In the genomic region with DNA sequence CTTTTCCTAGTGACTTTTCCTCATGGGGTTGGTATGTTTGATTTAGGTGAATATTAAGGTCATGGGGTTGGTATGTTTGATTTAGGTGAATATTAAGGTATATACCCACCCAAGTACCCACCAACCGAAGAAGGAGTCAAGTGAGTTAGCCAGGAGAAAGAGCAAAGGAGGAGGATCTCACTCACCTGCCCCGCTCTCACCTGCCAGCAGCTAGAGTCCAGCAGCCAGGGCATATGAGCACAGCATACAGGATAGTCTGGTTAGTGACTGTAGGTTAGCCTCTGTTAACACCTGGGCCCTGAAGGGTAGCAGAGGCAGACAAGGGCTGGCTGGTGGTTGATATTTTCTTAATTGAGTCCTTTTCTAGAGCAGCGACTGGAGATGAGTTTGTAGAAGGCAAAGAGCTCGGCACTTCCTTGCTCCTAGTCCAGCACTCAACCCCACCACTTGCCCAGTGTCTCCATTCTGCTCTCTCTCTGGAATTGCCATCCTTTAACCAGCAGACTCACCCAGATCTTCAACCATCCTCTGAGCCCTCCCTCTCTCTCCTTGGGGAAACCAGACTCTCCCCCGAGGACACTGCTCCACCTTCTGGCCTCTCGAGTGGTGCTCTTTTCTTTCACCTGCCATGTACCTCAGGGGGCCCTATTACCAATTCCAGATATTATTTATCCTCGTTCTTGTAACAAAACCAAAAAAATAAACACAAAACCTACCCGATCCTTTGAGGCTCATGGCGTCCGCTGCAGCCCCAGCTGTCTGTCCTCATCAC, we compare ENCODE assay signal across 27 cellular contexts.
"Had no signal": no experiment of that assay in that cellular context is flagged by ENCODE, and none has a peak within 500 bp of the region (broad histone marks: within the 10 kb centered on the region; RNA-seq: fewer than 3 reads in every experiment).

No MANE protein-coding gene starts in this region.

- H3K4me1 ChIP-seq: adrenal gland, ascending aorta, lower lobe of right lung, testis, transverse colon had no signal

- H3K4me2 ChIP-seq: hepatocyte had no signal

- ATAC-seq: effector memory CD8-positive, alpha-beta T cell; gastroesophageal sphincter; left lobe of liver; lower lobe of right lung; sciatic nerve; stimulated activated naive CD8-positive, alpha-beta T cell treated with anti-CD3 and anti-CD28 coated beads, Interleukin-15, Interleukin-2, amounts not matched to agents 100 U/mL and 50 U/mL, for 24 hours had no signal

- FAIRE-seq: endothelial cell of umbilical vein had no signal

- H3K4me3 ChIP-seq: adrenal gland, ascending aorta, cardiac muscle cell, coronary artery, dorsolateral prefrontal cortex, gastroesophageal sphincter, hepatocyte, lower lobe of right lung, skin epidermis, testis, transverse colon had no signal

- DNase-seq: activated CD4-positive, alpha-beta T cell treated with anti-CD3 and anti-CD28 coated beads for 4 hours; activated CD4-positive, alpha-beta T cell treated with anti-CD3 and anti-CD28 coated beads, Interleukin-2, amount 50 U/mL, for 48 hours; activated CD8-positive, alpha-beta memory T cell treated with anti-CD3 and anti-CD28 coated beads, Interleukin-2, amount 50 U/mL, for 4 hours; activated effector memory CD4-positive, alpha-beta T cell treated with anti-CD3 and anti-CD28 coated beads, Interleukin-2, amount 50 U/mL, for 16 hours; activated naive CD4-positive, alpha-beta T cell treated with anti-CD3 and anti-CD28 coated beads for 36 hours; activated naive CD8-positive, alpha-beta T cell treated with anti-CD3 and anti-CD28 coated beads for 36 hours; activated T-cell treated with anti-CD3 and anti-CD28 coated beads, Interleukin-2, amount 50 U/mL, for 1 hour; adrenal gland; cerebellar nuclear complex; dorsolateral prefrontal cortex; effector memory CD8-positive, alpha-beta T cell; lower lobe of right lung; stimulated activated CD4-positive, alpha-beta T cell treated with anti-CD3 and anti-CD28 coated beads, Interleukin-12 subunit alpha, Interleukin-12 subunit beta, amount 100 ng/mL, for 4 hours; stimulated activated CD4-positive, alpha-beta T cell treated with anti-CD3 and anti-CD28 coated beads, Interleukin-4, amount 100 ng/mL, for 1 hour; stimulated activated naive CD8-positive, alpha-beta T cell treated with anti-CD3 and anti-CD28 coated beads, Interleukin-15, Interleukin-2, amounts not matched to agents 100 U/mL and 50 U/mL, for 24 hours; testis; transverse colon had no signal

- H2AFZ ChIP-seq: hepatocyte had no signal

- H3K9me3 ChIP-seq: adrenal gland, ascending aorta, gastroesophageal sphincter, lower lobe of right lung, neutrophil, testis, transverse colon had no signal

- H3K27me3 ChIP-seq: adrenal gland, ascending aorta, cardiac muscle cell, dorsolateral prefrontal cortex, gastroesophageal sphincter, hepatocyte, testis, transverse colon had no signal

- H3K27ac ChIP-seq: adrenal gland, ascending aorta, cardiac muscle cell, coronary artery, dorsolateral prefrontal cortex, gastroesophageal sphincter, hepatocyte, lower lobe of right lung, neutrophil, skin epidermis, testis, transverse colon had no signal

- H3K79me2 ChIP-seq: hepatocyte had no signal

- H3K36me3 ChIP-seq: adrenal gland, ascending aorta, cardiac muscle cell, gastroesophageal sphincter, lower lobe of right lung, neutrophil, transverse colon had no signal
